26 cellular contexts compared by ENCODE assay signal in genomic region chr5:31346896-31347557, GRCh38.
DNase-seq lines count a peak whose midpoint lies in the region; ATAC-seq and TF ChIP-seq lines count a peak whose summit lies in the region.
"Had no signal": no experiment of that assay in that cellular context is flagged by ENCODE, and none has a peak within 500 bp of the region (broad histone marks: within the 10 kb centered on the region; RNA-seq: fewer than 3 reads in every experiment).

No MANE protein-coding gene starts in this region.

- peak; percentile 58 for DNase-seq in EL
- peak; percentile 17 for DNase-seq in HT1080 (ENCODE audit: low read depth)
- DNase-seq in T1000 (lab: John Stamatoyannopoulos, UW), result peak; percentile 18
- peak in 1 of 2 donors; percentile 13 for DNase-seq in foreskin keratinocyte
- DNase-seq in SK-N-DZ (ENCODE audit: low spot score), result no peak
- no peak for DNase-seq in caudate nucleus (lab: John Stamatoyannopoulos, UW)
- DNase-seq: activated B cell treated with CpG ODN at 0.5 μM for 24 hours; activated CD4-positive, alpha-beta T cell treated with anti-CD3 and anti-CD28 coated beads, Interleukin-2, amount 10 ng/mL, durations not matched to agents 7 days and 5 days; activated gamma-delta T cell; activated naive CD8-positive, alpha-beta T cell treated with anti-CD3 and anti-CD28 coated beads, Interleukin-2, amount 10 ng/mL, durations not matched to agents 7 days and 5 days; activated T-cell treated with anti-CD3 and anti-CD28 coated beads, Interleukin-2, amount 50 U/mL, for 24 hours; esophagus squamous epithelium; gastrocnemius medialis; Karpas-422; naive B cell; NCI-H1105; NCI-H187; NCI-H446 treated with DMSO at 0.1 percent for 48 hours; NCI-H774; psoas muscle; stimulated activated CD4-positive, alpha-beta T cell treated with anti-CD3 and anti-CD28 coated beads, Interleukin-4, amount 100 ng/mL, for 4 hours had no signal

- ATAC-seq in foreskin keratinocyte, result peak; percentile 42
- ATAC-seq in HG02610 (IDR thresholded peaks at IDR 0.05; ENCODE audit: unreplicated experiment), result no peak
- ATAC-seq: gastrocnemius medialis, HepG2, psoas muscle had no signal

- no peaks in the 10 kb centered on the region for H3K4me1 ChIP-seq in foreskin keratinocyte
- H3K4me1 ChIP-seq: BLaER1, esophagus squamous epithelium, gastrocnemius medialis, HAP-1, psoas muscle, tibial nerve had no signal

- TF ChIP-seq CTCF in foreskin keratinocyte (conservative IDR thresholded peaks at IDR 0.05), result no peak

- H3K27ac ChIP-seq in foreskin keratinocyte, result no peak overlapping the region
- H3K27ac ChIP-seq in caudate nucleus (ENCODE audit: low read depth, low read length), result no peak overlapping the region
- H3K27ac ChIP-seq: BLaER1, esophagus squamous epithelium, gastrocnemius medialis, psoas muscle, tibial nerve had no signal

- no peaks in the 10 kb centered on the region for H3K27me3 ChIP-seq in foreskin keratinocyte
- H3K27me3 ChIP-seq: BLaER1, esophagus squamous epithelium, gastrocnemius medialis, tibial nerve had no signal

Comparison
In these comparisons a context has a peak if more than half of its experiments do, and no peak if none do; other contexts are left out.
1. DNase-seq: peak in EL (single experiment), HT1080 (single experiment) and T1000 (single experiment); none in SK-N-DZ (single experiment) and caudate nucleus (0 of 61).